ENCODE assay signal across 1 cellular context in the genomic region with DNA sequence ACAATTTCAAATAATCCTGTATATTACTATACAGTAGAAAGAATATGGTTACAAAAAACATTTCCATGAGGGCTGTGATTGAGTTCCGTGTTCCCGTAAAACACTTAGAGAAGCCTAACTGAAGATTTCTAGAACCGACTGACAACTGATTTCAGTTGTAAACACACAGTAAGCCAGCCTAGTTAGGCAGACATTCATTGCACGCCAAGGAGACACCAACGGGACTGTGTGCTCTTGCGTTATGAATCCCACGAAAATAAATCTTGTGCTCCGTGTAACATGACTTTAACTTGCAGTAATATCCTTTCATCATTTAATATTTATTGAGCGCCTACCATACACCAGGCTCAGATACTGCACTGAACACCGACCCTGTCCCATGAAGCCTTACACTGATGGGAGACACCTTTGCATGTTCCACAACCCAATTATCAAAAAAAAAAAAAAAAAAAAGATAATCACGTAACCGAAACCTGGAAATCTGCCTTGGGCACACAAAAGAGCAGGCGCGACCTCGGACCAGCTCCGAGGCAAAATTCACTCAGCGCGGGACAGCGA.
TF ChIP-seq lines count a peak whose summit lies in the region.

No MANE protein-coding gene starts in this region.

TF ChIP-seq in A549, 52 proteins besides CTCF, POLR2A, EP300 and RAD21 (continued from another document):
- TF ChIP-seq, protein P1, sequence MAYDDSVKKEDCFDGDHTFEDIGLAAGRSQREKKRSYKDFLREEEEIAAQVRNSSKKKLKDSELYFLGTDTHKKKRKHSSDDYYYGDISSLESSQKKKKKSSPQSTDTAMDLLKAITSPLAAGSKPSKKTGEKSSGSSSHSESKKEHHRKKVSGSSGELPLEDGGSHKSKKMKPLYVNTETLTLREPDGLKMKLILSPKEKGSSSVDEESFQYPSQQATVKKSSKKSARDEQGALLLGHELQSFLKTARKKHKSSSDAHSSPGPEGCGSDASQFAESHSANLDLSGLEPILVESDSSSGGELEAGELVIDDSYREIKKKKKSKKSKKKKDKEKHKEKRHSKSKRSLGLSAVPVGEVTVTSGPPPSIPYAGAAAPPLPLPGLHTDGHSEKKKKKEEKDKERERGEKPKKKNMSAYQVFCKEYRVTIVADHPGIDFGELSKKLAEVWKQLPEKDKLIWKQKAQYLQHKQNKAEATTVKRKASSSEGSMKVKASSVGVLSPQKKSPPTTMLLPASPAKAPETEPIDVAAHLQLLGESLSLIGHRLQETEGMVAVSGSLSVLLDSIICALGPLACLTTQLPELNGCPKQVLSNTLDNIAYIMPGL (CRISPR knock-in tag; IDR thresholded peaks at IDR 0.05; ENCODE audit: borderline replicate concordance): no peak
- TF ChIP-seq CHD4 (IDR thresholded peaks at IDR 0.05; ENCODE audit: borderline replicate concordance) (no peak), HOXB13 (CRISPR knock-in tag; IDR thresholded peaks at IDR 0.05; ENCODE audit: low read depth) (no peak), PHF8 (IDR thresholded peaks at IDR 0.05; ENCODE audit: borderline replicate concordance, low read depth) (peak; percentile 87), HDAC2 (IDR thresholded peaks at IDR 0.05) (no peak), JUN (IDR thresholded peaks at IDR 0.05) (peak in 1 of 2 experiments; percentile 46; a peak in 2 of 5 replicates)
TF ChIP-seq in A549: peak in this region for 4.
